Comparison of ENCODE assay signal across 16 cellular contexts in genomic region chr13:98939552-98940306, GRCh38. TPM values are rescaled to one million over a fixed set of nuclear protein-coding genes. Genes with fewer than 3 reads are reported as not detected.
DNase-seq lines count a peak whose midpoint lies in the region; ATAC-seq and TF ChIP-seq lines count a peak whose summit lies in the region.
"Had no signal": no experiment of that assay in that cellular context is flagged by ENCODE, and none has a peak within 500 bp of the region (broad histone marks: within the 10 kb centered on the region; RNA-seq: fewer than 3 reads in every experiment).

No MANE protein-coding gene starts in this region.

- H3K36me3 Mint-ChIP-seq in H9 (ENCODE audit: insufficient read depth in 1 of 3, low read depth in 3 of 3) (peaks cover 2 to 6% (median 3%) of the 10 kb centered on the region in 3 experiments; a peak in 6 of 7 replicates), mesothelial cell of epicardium (no peaks in the 10 kb centered on the region)
- H3K36me3 Mint-ChIP-seq: natural killer cell had no signal

- H3K4me3 ChIP-seq in fibroblast of mammary gland (ENCODE audit: control insufficient read depth, low read depth, low read length) (no peak overlapping the region), thyroid gland (replicated peaks in 1 of 3) (no peak overlapping the region)
- H3K4me3 ChIP-seq: psoas muscle had no signal

- no peak overlapping the region for H3K9ac ChIP-seq in H9 (ENCODE audit: extremely low read depth, insufficient read length, low read length)

- TF ChIP-seq CTCF in H9 (conservative IDR thresholded peaks at IDR 0.05) (no peak), fibroblast of mammary gland (conservative IDR thresholded peaks at IDR 0.05; ENCODE audit: control insufficient read depth, insufficient read depth, low read depth, low read length) (no peak), mesothelial cell of epicardium (IDR thresholded peaks at IDR 0.05; ENCODE audit: unreplicated experiment) (no peak), thyroid gland (IDR thresholded peaks at IDR 0.05) (no peak)

- no peak overlapping the region for H2BK5ac ChIP-seq in H9 (ENCODE audit: insufficient read length, low read length)

- H3K4me1 ChIP-seq in H9 (ENCODE audit: insufficient read depth, low read length) (peaks cover 3% of the 10 kb centered on the region; the same call in 1 of the 2 replicates), thyroid gland (peaks cover 4 to 29% of the 10 kb centered on the region in 2 donors)
- H3K4me1 ChIP-seq: psoas muscle had no signal

- DNase-seq in H9: no peak
- DNase-seq in fibroblast of mammary gland (ENCODE audit: low read depth): peak; percentile 67
- no peak for DNase-seq in mesothelial cell of epicardium (ENCODE audit: low spot score in 2 of 2, unreplicated experiment in 2 of 2)
- no peak for DNase-seq in thyroid gland
- no peak for DNase-seq in NCI-H2029 treated with DMSO at 0.1 percent for 48 hours (lab: John Stamatoyannopoulos, UW)
- DNase-seq: activated CD4-positive, CD25-positive, alpha-beta regulatory T cell treated with anti-CD3 and anti-CD28 coated beads, Interleukin-2, amount 50 U/mL, for 72 hours; activated T-cell treated with anti-CD3 and anti-CD28 coated beads, Interleukin-2, amount 50 U/mL, for 48 hours; brain microvascular endothelial cell; cortex of kidney; natural killer cell; psoas muscle; stimulated activated CD4-positive, alpha-beta T cell treated with anti-CD3 and anti-CD28 coated beads, Interleukin-4, amount 100 ng/mL, for 4 hours had no signal

- H4K91ac ChIP-seq in H9 (ENCODE audit: insufficient read length, low read depth, low read length): no peak overlapping the region

- no peak overlapping the region for H3K14ac ChIP-seq in H9 (ENCODE audit: insufficient read depth, low read length)

- no peak overlapping the region for H3K27ac ChIP-seq in H9 (ENCODE audit: insufficient read length, low read depth, low read length)
- H3K27ac ChIP-seq in thyroid gland: peak overlapping the region in 2 of 3 donors; percentile 4 to 47
- H3K27ac ChIP-seq: brain microvascular endothelial cell, psoas muscle had no signal

- H3K79me1 ChIP-seq in H9 (ENCODE audit: insufficient read depth, low read depth, low read length, poor library complexity, severe bottlenecking): no peaks in the 10 kb centered on the region

- H3K4me1 Mint-ChIP-seq in H9: peaks cover 30 to 31% of the 10 kb centered on the region in 2 experiments
- peaks cover 35% of the 10 kb centered on the region for H3K4me1 Mint-ChIP-seq in mesothelial cell of epicardium
- H3K4me1 Mint-ChIP-seq: memory B cell, natural killer cell had no signal

- no peak overlapping the region for H3K56ac ChIP-seq in H9 (ENCODE audit: insufficient read length, low read depth, low read length)

- no peak overlapping the region for H3K18ac ChIP-seq in H9 (ENCODE audit: insufficient read length, low read depth, low read length)

- H3K27me3 ChIP-seq in H9 (ENCODE audit: insufficient read depth, low read length) (no peaks in the 10 kb centered on the region), thyroid gland (no peaks in the 10 kb centered on the region)
- H3K27me3 ChIP-seq: brain microvascular endothelial cell had no signal

- no peak overlapping the region for H2BK120ac ChIP-seq in H9 (ENCODE audit: low read depth, low read length, poor library complexity, severe bottlenecking)

- H4K20me1 ChIP-seq in H9 (ENCODE audit: control insufficient read depth, insufficient read depth, insufficient read length): no peaks in the 10 kb centered on the region

- intact Hi-C loops in thyroid gland (cut with DNase I): no loop called here

- no peak overlapping the region for H3K23ac ChIP-seq in H9 (ENCODE audit: insufficient read length, low read depth, low read length)

- ATAC-seq in HG02938 (IDR thresholded peaks at IDR 0.05; ENCODE audit: unreplicated experiment): no peak
- no peak for ATAC-seq in HG03469 (IDR thresholded peaks at IDR 0.05; ENCODE audit: unreplicated experiment)
- ATAC-seq: natural killer cell had no signal

- H2AFZ ChIP-seq in H9 (ENCODE audit: low read length): no peak overlapping the region

- H3K36me3 ChIP-seq in thyroid gland: no peaks in the 10 kb centered on the region
- H3K36me3 ChIP-seq: brain microvascular endothelial cell had no signal

- H4K5ac ChIP-seq in H9 (ENCODE audit: insufficient read length, low read depth, low read length): no peak overlapping the region

- no CpG with 5 or more reads among the region's 11 CpGs for WGBS in H9 (ENCODE audit: extremely low coverage, insufficient read length, low lambda C conversion rate)
- WGBS in thyroid gland, 2 donors: 81 to 85% methylated on average over 11 of the region's 11 CpGs

- no peak overlapping the region for H4K8ac ChIP-seq in H9 (replicated peaks; ENCODE audit: insufficient read length, low read depth, low read length)

- H3K9me3 ChIP-seq in H9 (ENCODE audit: control insufficient read depth, low read depth, low read length) (no peaks in the 10 kb centered on the region), thyroid gland (no peaks in the 10 kb centered on the region)
- H3K9me3 ChIP-seq: psoas muscle had no signal

- no peak overlapping the region for H3T11ph ChIP-seq in H9 (ENCODE audit: low read length)

- H2BK15ac ChIP-seq in H9 (ENCODE audit: low read depth, low read length): no peak overlapping the region

- no peak overlapping the region for H3K4me2 ChIP-seq in H9 (ENCODE audit: insufficient read depth, insufficient read length, low read length)

- H2AK5ac ChIP-seq in H9 (ENCODE audit: insufficient read length, low read length): no peak overlapping the region

- H2BK12ac ChIP-seq in H9 (ENCODE audit: insufficient read length, low read depth, low read length): no peak overlapping the region

- no peak overlapping the region for H2BK20ac ChIP-seq in H9 (ENCODE audit: low read depth, low read length, poor library complexity, severe bottlenecking)

- H3K79me2 ChIP-seq in H9 (ENCODE audit: insufficient read depth, low read length): no peaks in the 10 kb centered on the region

- H3K27ac Mint-ChIP-seq in H9: peak overlapping the region in 2 of 3 experiments; percentile 8 to 89; a peak in 2 of 7 replicates
- peak overlapping the region; percentile 47 for H3K27ac Mint-ChIP-seq in mesothelial cell of epicardium
- H3K27ac Mint-ChIP-seq: activated naive CD8-positive, alpha-beta T cell; memory B cell; natural killer cell had no signal

- TF ChIP-seq POLR2A in thyroid gland (IDR thresholded peaks at IDR 0.05): no peak

- H3K4me3 Mint-ChIP-seq in H9 (no peak overlapping the region), mesothelial cell of epicardium (no peak overlapping the region)
- H3K4me3 Mint-ChIP-seq: activated naive CD8-positive, alpha-beta T cell; memory B cell; natural killer cell had no signal

- H3K27me3 Mint-ChIP-seq in H9 (ENCODE audit: low read depth): no peaks in the 10 kb centered on the region
- H3K27me3 Mint-ChIP-seq in mesothelial cell of epicardium (ENCODE audit: low read depth): no peaks in the 10 kb centered on the region
- H3K27me3 Mint-ChIP-seq: activated naive CD8-positive, alpha-beta T cell; memory B cell had no signal

- H3K9me3 Mint-ChIP-seq in H9 (peaks cover 0 to 3% of the 10 kb centered on the region in 2 experiments; a peak in 1 of 5 replicates), mesothelial cell of epicardium (peaks cover 3% of the 10 kb centered on the region)
- H3K9me3 Mint-ChIP-seq: natural killer cell had no signal

- no peaks in the 10 kb centered on the region for H3K23me2 ChIP-seq in H9 (ENCODE audit: insufficient read length, low read depth, low read length, poor library complexity, severe bottlenecking)

- H3K4ac ChIP-seq in H9 (ENCODE audit: low read depth, low read length): no peak overlapping the region

RNA-seq across cellular contexts. Expression of gene DOCK9, which starts 38.1 kb away (rescaled TPM):
- total RNA-seq in H9 (2021): 19.0 and 23.0 TPM in 2 replicates
- total RNA-seq in mesothelial cell of epicardium: 21.0 to 26.6 TPM (median 22.8 TPM) in 3 replicates
- 100 to 1,000 TPM; 126 to 240 (median 160) TPM for total RNA-seq in thyroid gland
